ENCODE assay signal across 9 cellular contexts in the genomic region with DNA sequence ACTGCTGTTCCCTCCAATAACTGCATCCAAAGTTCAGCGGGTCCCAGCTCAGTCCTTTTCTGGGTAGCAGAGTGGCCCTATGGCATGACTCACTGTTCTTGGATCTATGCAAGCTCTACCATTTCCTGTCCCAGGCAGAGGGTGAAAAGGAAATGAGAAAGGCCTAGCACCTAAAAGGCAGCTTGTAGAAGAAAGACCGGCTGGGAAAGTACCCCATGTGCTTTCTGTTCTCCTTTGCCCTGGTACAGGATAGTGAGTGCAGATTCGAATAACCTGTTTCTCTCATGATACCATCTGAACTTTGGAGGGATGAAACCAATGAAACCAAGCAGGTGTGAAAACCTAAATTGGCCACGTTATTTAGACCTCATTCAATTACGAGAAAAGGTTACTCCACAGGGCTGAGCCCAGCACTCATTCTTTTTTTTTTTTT. TPM values are rescaled to one million over a fixed set of nuclear protein-coding genes. Genes with fewer than 3 reads are reported as not detected.
DNase-seq lines count a peak whose midpoint lies in the region; ATAC-seq and TF ChIP-seq lines count a peak whose summit lies in the region.
"Had no signal": no experiment of that assay in that cellular context is flagged by ENCODE, and none has a peak within 500 bp of the region (broad histone marks: within the 10 kb centered on the region; RNA-seq: fewer than 3 reads in every experiment).

No MANE protein-coding gene starts in this region.

- H3K36me3 Mint-ChIP-seq in activated T-cell treated with anti-CD3 and anti-CD28 coated beads, Interleukin-2, amount 50 U/mL, for 24 hours (ENCODE audit: low read depth) = peaks cover 40% of the 10 kb centered on the region
- H3K36me3 Mint-ChIP-seq in WTC11 = peaks cover 12% of the 10 kb centered on the region

- peaks cover 63% of the 10 kb centered on the region for H3K4me1 Mint-ChIP-seq in activated T-cell treated with anti-CD3 and anti-CD28 coated beads, Interleukin-2, amount 50 U/mL, for 24 hours (ENCODE audit: low read depth)
- no peaks in the 10 kb centered on the region for H3K4me1 Mint-ChIP-seq in WTC11

- TF ChIP-seq CTCF in WTC11 (IDR thresholded peaks at IDR 0.05) = no peak

- no peaks in the 10 kb centered on the region for H3K9me3 Mint-ChIP-seq in activated T-cell treated with anti-CD3 and anti-CD28 coated beads, Interleukin-2, amount 50 U/mL, for 24 hours
- H3K9me3 Mint-ChIP-seq in WTC11 = no peaks in the 10 kb centered on the region

- ATAC-seq in GM18508 (IDR thresholded peaks at IDR 0.05; ENCODE audit: insufficient read depth, unreplicated experiment) (peak; percentile 88), HG02623 (IDR thresholded peaks at IDR 0.05; ENCODE audit: unreplicated experiment) (peak; percentile 90), WTC11 (no peak; the same call in 1 of the 2 replicates)
- ATAC-seq: Panc1 had no signal

- POLR2A ChIA-PET in WTC11 (lab: Charles Lee) = interaction anchor here (0.8 to 1.3 kb wide), 2 partner anchors 12 to 15 kb away, joined by 3 to 5 read pairs; partner anchors contain the start of gene P2RX5

- H3K27ac Mint-ChIP-seq in activated T-cell treated with anti-CD3 and anti-CD28 coated beads, Interleukin-2, amount 50 U/mL, for 24 hours = peak overlapping the region; percentile 86
- H3K27ac Mint-ChIP-seq in WTC11 = no peak overlapping the region

- peak; percentile 95 for DNase-seq in NOMO-1 treated with DMSO at 0.1 percent for 48 hours (lab: John Stamatoyannopoulos, UW; ENCODE audit: unreplicated experiment)
- DNase-seq in activated T-cell treated with anti-CD3 and anti-CD28 coated beads, Interleukin-2, amount 50 U/mL, for 24 hours = no peak
- DNase-seq in mucosa of gallbladder (ENCODE audit: low spot score) = peak; percentile 19
- no peak for DNase-seq in globus pallidus (ENCODE audit: low spot score)
- no peak for DNase-seq in NCI-H2107 (lab: John Stamatoyannopoulos, UW)
- DNase-seq in WTC11 (ENCODE audit: low spot score) = no peak

- CTCF ChIA-PET in WTC11 (lab: Charles Lee) = interaction anchor here (0.6 to 1.7 kb wide), 7 partner anchors 12 to 108 kb away, joined by 3 to 8 read pairs (median 4); no protein-coding TSS in a partner anchor

- H3K27me3 Mint-ChIP-seq in activated T-cell treated with anti-CD3 and anti-CD28 coated beads, Interleukin-2, amount 50 U/mL, for 24 hours = no peaks in the 10 kb centered on the region
- no peaks in the 10 kb centered on the region for H3K27me3 Mint-ChIP-seq in WTC11 (ENCODE audit: low read depth)

- peak overlapping the region; percentile 52 for H3K4me3 Mint-ChIP-seq in activated T-cell treated with anti-CD3 and anti-CD28 coated beads, Interleukin-2, amount 50 U/mL, for 24 hours
- no peak overlapping the region for H3K4me3 Mint-ChIP-seq in WTC11

TF ChIP-seq in WTC11, 78 proteins besides CTCF, POLR2A, EP300 and RAD21 (continues in another document):
- TF ChIP-seq, protein P1, sequence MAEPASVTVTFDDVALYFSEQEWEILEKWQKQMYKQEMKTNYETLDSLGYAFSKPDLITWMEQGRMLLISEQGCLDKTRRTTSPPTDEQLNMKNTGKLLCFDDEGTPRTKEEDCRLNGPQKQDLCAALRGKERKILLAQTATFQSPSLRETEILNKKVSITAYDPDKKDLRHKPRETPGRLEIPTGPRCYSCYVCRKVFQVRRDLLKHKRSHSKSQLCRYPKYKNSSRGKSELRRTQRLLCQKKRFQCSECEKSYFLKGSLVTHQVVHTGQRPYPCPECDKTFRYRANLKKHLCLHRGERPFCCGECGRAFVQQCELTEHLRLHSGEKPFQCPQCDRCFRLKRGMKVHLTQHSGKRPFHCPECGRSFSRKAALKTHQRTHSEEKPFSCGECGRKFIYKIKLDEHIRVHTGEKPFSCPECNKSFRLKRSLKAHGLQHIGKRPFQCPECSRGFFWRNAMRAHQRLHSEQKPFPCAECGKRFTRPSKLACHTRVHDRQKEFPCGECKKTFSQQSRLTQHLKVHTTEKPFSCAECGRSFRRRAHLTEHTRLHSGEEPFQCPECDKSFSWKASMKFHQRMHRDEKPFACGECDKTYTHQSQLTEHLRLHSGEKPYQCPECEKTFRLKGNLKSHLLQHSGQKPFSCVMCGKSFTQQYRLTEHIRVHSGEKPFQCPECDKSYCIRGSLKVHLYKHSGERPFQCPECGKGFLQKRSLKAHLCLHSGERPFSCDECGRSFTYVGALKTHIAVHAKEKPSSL (CRISPR knock-in tag; conservative IDR thresholded peaks at IDR 0.05) = no peak
- TF ChIP-seq FOXP1 (CRISPR knock-in tag; IDR thresholded peaks at IDR 0.05; ENCODE audit: borderline replicate concordance) (no peak), STAT6 (CRISPR knock-in tag; conservative IDR thresholded peaks at IDR 0.05; ENCODE audit: low read depth) (no peak), ZNF423 (CRISPR knock-in tag; IDR thresholded peaks at IDR 0.05) (no peak), ZNF138 (CRISPR knock-in tag; conservative IDR thresholded peaks at IDR 0.05) (no peak), ELF4 (CRISPR knock-in tag; IDR thresholded peaks at IDR 0.05; ENCODE audit: low read depth) (no peak), E2F1 (CRISPR knock-in tag; IDR thresholded peaks at IDR 0.05) (no peak)
- TF ChIP-seq, protein P2, sequence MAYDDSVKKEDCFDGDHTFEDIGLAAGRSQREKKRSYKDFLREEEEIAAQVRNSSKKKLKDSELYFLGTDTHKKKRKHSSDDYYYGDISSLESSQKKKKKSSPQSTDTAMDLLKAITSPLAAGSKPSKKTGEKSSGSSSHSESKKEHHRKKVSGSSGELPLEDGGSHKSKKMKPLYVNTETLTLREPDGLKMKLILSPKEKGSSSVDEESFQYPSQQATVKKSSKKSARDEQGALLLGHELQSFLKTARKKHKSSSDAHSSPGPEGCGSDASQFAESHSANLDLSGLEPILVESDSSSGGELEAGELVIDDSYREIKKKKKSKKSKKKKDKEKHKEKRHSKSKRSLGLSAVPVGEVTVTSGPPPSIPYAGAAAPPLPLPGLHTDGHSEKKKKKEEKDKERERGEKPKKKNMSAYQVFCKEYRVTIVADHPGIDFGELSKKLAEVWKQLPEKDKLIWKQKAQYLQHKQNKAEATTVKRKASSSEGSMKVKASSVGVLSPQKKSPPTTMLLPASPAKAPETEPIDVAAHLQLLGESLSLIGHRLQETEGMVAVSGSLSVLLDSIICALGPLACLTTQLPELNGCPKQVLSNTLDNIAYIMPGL (CRISPR knock-in tag; IDR thresholded peaks at IDR 0.05) = no peak

RNA-seq across cellular contexts. Expression of gene HASPIN, which starts 12.7 kb away (rescaled TPM):
- total RNA-seq in mucosa of gallbladder (0.32 TPM), WTC11 (2021) (30.0 to 30.8 TPM (median 30.4 TPM) in 3 replicates)

RNA-seq across cellular contexts. Expression of gene P2RX5, which starts 15.0 kb away (rescaled TPM):
- 2.0 TPM for total RNA-seq in mucosa of gallbladder
- total RNA-seq in WTC11 (2021) = 6.4 to 9.5 TPM (median 8.8 TPM) in 3 replicates

RNA-seq across cellular contexts. Expression of gene EMC6, which starts 42.4 kb away (rescaled TPM):
- total RNA-seq in mucosa of gallbladder (35.7 TPM), WTC11 (2021) (81.2 to 89.7 TPM (median 86.0 TPM) in 3 replicates)

RNA-seq across cellular contexts. Expression of gene TAX1BP3, which starts 42.6 kb away (rescaled TPM):
- total RNA-seq in mucosa of gallbladder (158 TPM), WTC11 (2021) (71.9 to 76.9 TPM (median 76.2 TPM) in 3 replicates)

Comparison
In these comparisons a context has a peak if more than half of its experiments do, and no peak if none do; other contexts are left out.
1. DNase-seq: peak in NOMO-1 treated with DMSO at 0.1 percent for 48 hours (single experiment) and mucosa of gallbladder (single experiment); none in activated T-cell treated with anti-CD3 and anti-CD28 coated beads, Interleukin-2, amount 50 U/mL, for 24 hours (single experiment), globus pallidus (single experiment), NCI-H2107 (single experiment) and WTC11 (single experiment).
2. RNA of gene HASPIN, which starts 12.7 kb away (total RNA-seq): 30.0 to 30.8 TPM in WTC11; 0.32 TPM in mucosa of gallbladder (single experiment); every median in the first group is over 10 times any median in the second.